Comparison of ENCODE assay signal across 22 cellular contexts in the genomic region with DNA sequence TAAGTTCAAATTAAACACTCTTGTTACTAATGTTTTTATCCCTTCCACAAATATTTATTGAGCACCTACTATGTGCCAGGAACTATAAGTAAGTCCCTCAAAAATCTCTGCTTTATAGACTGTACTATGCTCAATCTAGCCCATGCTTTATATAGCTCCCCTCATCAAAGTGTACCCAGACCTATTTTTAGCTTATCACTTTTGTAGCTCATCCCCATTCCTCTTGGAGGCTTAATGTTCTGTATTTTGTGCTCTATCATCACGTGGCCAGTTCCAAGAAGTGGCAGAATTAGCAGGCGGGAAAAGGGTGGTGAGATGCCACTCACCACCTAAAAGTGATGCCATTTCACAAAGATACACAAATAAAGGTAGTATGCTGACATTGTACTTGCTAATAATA.
"Had no signal": no experiment of that assay in that cellular context is flagged by ENCODE, and none has a peak within 500 bp of the region (broad histone marks: within the 10 kb centered on the region; RNA-seq: fewer than 3 reads in every experiment).

No MANE protein-coding gene starts in this region.

- H3K9me3 ChIP-seq: breast epithelium had no signal

- H3K27me3 Mint-ChIP-seq: activated naive CD4-positive, alpha-beta T cell treated with anti-CD3 and anti-CD28 coated beads, Interleukin-2, amount 10 ng/mL, durations not matched to agents 7 days and 5 days had no signal

- H3K9me3 Mint-ChIP-seq: activated CD4-positive, alpha-beta memory T cell treated with anti-CD3 and anti-CD28 coated beads, Interleukin-2, amount 10 ng/mL, durations not matched to agents 7 days and 5 days; activated naive CD4-positive, alpha-beta T cell treated with anti-CD3 and anti-CD28 coated beads, Interleukin-2, amount 10 ng/mL, durations not matched to agents 7 days and 5 days; activated naive CD8-positive, alpha-beta T cell treated with anti-CD3 and anti-CD28 coated beads, Interleukin-2, amount 10 ng/mL, durations not matched to agents 7 days and 5 days; activated T-cell treated with anti-CD3 and anti-CD28 coated beads, Interleukin-2, amount 50 U/mL, for 72 hours; activated T-helper 2 cell treated with anti-CD3 and anti-CD28 coated beads, Interferon-gamma antibody, Interleukin-2, Interleukin-4, amounts not matched to agents 10 μg/mL and 5 μg/mL and 100 μg/mL, durations not matched to agents 14 hours and 24 hours and 36 hours; T-cell had no signal

- H3K27ac ChIP-seq: breast epithelium, PC-9, SK-N-MC, WERI-Rb-1 had no signal

- H3K4me1 Mint-ChIP-seq: activated CD4-positive, alpha-beta memory T cell treated with anti-CD3 and anti-CD28 coated beads, Interleukin-2, amount 10 ng/mL, durations not matched to agents 7 days and 5 days; activated CD4-positive, alpha-beta T cell treated with anti-CD3 and anti-CD28 coated beads for 36 hours; activated naive CD4-positive, alpha-beta T cell treated with anti-CD3 and anti-CD28 coated beads, Interleukin-2, amount 10 ng/mL, durations not matched to agents 7 days and 5 days; T-cell had no signal

- H3K4me3 ChIP-seq: breast epithelium, PC-9, SK-N-MC had no signal

- H3K36me3 Mint-ChIP-seq: activated naive CD4-positive, alpha-beta T cell treated with anti-CD3 and anti-CD28 coated beads, Interleukin-2, amount 10 ng/mL, durations not matched to agents 7 days and 5 days; activated naive CD8-positive, alpha-beta T cell treated with anti-CD3 and anti-CD28 coated beads, Interleukin-2, amount 10 ng/mL, durations not matched to agents 7 days and 5 days; T-cell had no signal

- H3K36me3 ChIP-seq: breast epithelium, WERI-Rb-1 had no signal

- H3K27me3 ChIP-seq: breast epithelium had no signal

- H3K4me1 ChIP-seq: breast epithelium had no signal

- ATAC-seq: activated CD4-positive, alpha-beta T cell treated with anti-CD3 and anti-CD28 coated beads for 36 hours; activated T-cell treated with anti-CD3 and anti-CD28 coated beads, Interleukin-2, amount 50 U/mL, for 72 hours; HepG2; T-cell had no signal

- H3K27ac Mint-ChIP-seq: activated CD4-positive, alpha-beta memory T cell treated with anti-CD3 and anti-CD28 coated beads, Interleukin-2, amount 10 ng/mL, durations not matched to agents 7 days and 5 days; activated CD4-positive, alpha-beta T cell treated with anti-CD3 and anti-CD28 coated beads for 36 hours; activated naive CD4-positive, alpha-beta T cell treated with anti-CD3 and anti-CD28 coated beads, Interleukin-2, amount 10 ng/mL, durations not matched to agents 7 days and 5 days; activated naive CD8-positive, alpha-beta T cell treated with anti-CD3 and anti-CD28 coated beads, Interleukin-2, amount 10 ng/mL, durations not matched to agents 7 days and 5 days; activated T-cell treated with anti-CD3 and anti-CD28 coated beads, Interleukin-2, amount 50 U/mL, for 72 hours; activated T-helper 2 cell treated with anti-CD3 and anti-CD28 coated beads, Interferon-gamma antibody, Interleukin-2, Interleukin-4, amounts not matched to agents 10 μg/mL and 5 μg/mL and 100 μg/mL, durations not matched to agents 14 hours and 24 hours and 36 hours; T-cell had no signal

- DNase-seq: activated CD4-positive, alpha-beta memory T cell treated with anti-CD3 and anti-CD28 coated beads, Interleukin-2, amount 10 ng/mL, durations not matched to agents 7 days and 5 days; activated CD4-positive, alpha-beta T cell treated with anti-CD3 and anti-CD28 coated beads for 36 hours; activated CD4-positive, alpha-beta T cell treated with anti-CD3 and anti-CD28 coated beads, Interleukin-2, amount 50 U/mL, for 1 hour; activated gamma-delta T cell treated with Interleukin-2 at 50 U/mL for 16 hours; activated naive CD4-positive, alpha-beta T cell treated with anti-CD3 and anti-CD28 coated beads, Interleukin-2, amount 10 ng/mL, durations not matched to agents 7 days and 5 days; activated naive CD8-positive, alpha-beta T cell treated with anti-CD3 and anti-CD28 coated beads, Interleukin-2, amount 10 ng/mL, durations not matched to agents 7 days and 5 days; activated T-cell treated with anti-CD3 and anti-CD28 coated beads, Interleukin-2, amount 50 U/mL, for 72 hours; aorta; MM.1S; NCI-H1105 treated with DMSO at 0.1 percent for 48 hours; NCI-H1436 treated with DMSO at 0.1 percent for 48 hours; NCI-H187; NCI-H2081; NCI-H510A treated with DMSO at 0.1 percent for 48 hours; NCI-H69; PC-9; T-cell; WERI-Rb-1 had no signal

- H3K4me2 ChIP-seq: PC-9 had no signal

- H3K4me3 Mint-ChIP-seq: activated CD4-positive, alpha-beta memory T cell treated with anti-CD3 and anti-CD28 coated beads, Interleukin-2, amount 10 ng/mL, durations not matched to agents 7 days and 5 days; activated CD4-positive, alpha-beta T cell treated with anti-CD3 and anti-CD28 coated beads for 36 hours; activated naive CD4-positive, alpha-beta T cell treated with anti-CD3 and anti-CD28 coated beads, Interleukin-2, amount 10 ng/mL, durations not matched to agents 7 days and 5 days; activated naive CD8-positive, alpha-beta T cell treated with anti-CD3 and anti-CD28 coated beads, Interleukin-2, amount 10 ng/mL, durations not matched to agents 7 days and 5 days; activated T-cell treated with anti-CD3 and anti-CD28 coated beads, Interleukin-2, amount 50 U/mL, for 72 hours; T-cell had no signal
